In genomic region chr17:28744104-28744801, GRCh38 we compare ENCODE assay signal across 1 cellular context.
TF ChIP-seq lines count a peak whose summit lies in the region.

No MANE protein-coding gene starts in this region.

TF ChIP-seq in H1, 55 proteins besides CTCF, POLR2A, EP300 and RAD21:
- TF ChIP-seq TCF12 (IDR thresholded peaks at IDR 0.05; ENCODE audit: low read depth, low read length) (no peak), CTBP2 (IDR thresholded peaks at IDR 0.05; ENCODE audit: borderline replicate concordance, insufficient read depth, insufficient read length, low read length) (no peak), CHD7 (IDR thresholded peaks at IDR 0.05; ENCODE audit: insufficient replicate concordance, low read length) (no peak), POLR2AphosphoS5 (IDR thresholded peaks at IDR 0.05; ENCODE audit: low read depth, low read length) (peak; percentile 66), NRF1 (IDR thresholded peaks at IDR 0.05; ENCODE audit: low read depth, low read length) (no peak), ASH2L (IDR thresholded peaks at IDR 0.05; ENCODE audit: low read length) (no peak), E2F6 (IDR thresholded peaks at IDR 0.05) (peak; percentile 68; the same call in 1 of the 2 replicates), GTF2F1 (IDR thresholded peaks at IDR 0.05; ENCODE audit: borderline replicate concordance, low read depth, low read length) (no peak), CREB1 (IDR thresholded peaks at IDR 0.05) (peak; percentile 97), USF2 (IDR thresholded peaks at IDR 0.05; ENCODE audit: low read length) (no peak), KDM4A (IDR thresholded peaks at IDR 0.05; ENCODE audit: low read depth, low read length, severe bottlenecking) (no peak), CBX8 (IDR thresholded peaks at IDR 0.05; ENCODE audit: borderline replicate concordance, low read depth, low read length) (no peak), POU5F1 (IDR thresholded peaks at IDR 0.05; ENCODE audit: low read depth, low read length) (no peak), PHF8 (conservative IDR thresholded peaks at IDR 0.05; ENCODE audit: low read depth, low read length) (peak; percentile 90), CEBPB (IDR thresholded peaks at IDR 0.05; ENCODE audit: low read depth, low read length) (no peak), TAF7 (optimal IDR thresholded peaks at IDR 0.05; ENCODE audit: borderline replicate concordance, low read depth, low read length) (no peak), SP2 (IDR thresholded peaks at IDR 0.05; ENCODE audit: low read length) (no peak), SIRT6 (IDR thresholded peaks at IDR 0.05; ENCODE audit: low read length) (no peak), RNF2 (IDR thresholded peaks at IDR 0.05; ENCODE audit: borderline replicate concordance, low read depth, low read length, missing control alignments, poor library complexity, severe bottlenecking) (no peak), GABPA (IDR thresholded peaks at IDR 0.05; ENCODE audit: borderline replicate concordance, insufficient read depth, low read length) (no peak), JUND (IDR thresholded peaks at IDR 0.05; ENCODE audit: low read length) (peak; percentile 56; the same call in 1 of the 2 replicates), EGR1 (IDR thresholded peaks at IDR 0.05; ENCODE audit: borderline replicate concordance, low read depth, low read length) (no peak), JUN (IDR thresholded peaks at IDR 0.05; ENCODE audit: low read depth, low read length) (0 out of 2 replicates have a peak, but pooled peaks have one; percentile 32), SUZ12 (IDR thresholded peaks at IDR 0.05; ENCODE audit: low read length) (no peak), BACH1 (IDR thresholded peaks at IDR 0.05; ENCODE audit: low read length) (peak; percentile 40; the same call in 1 of the 2 replicates), CHD1 (IDR thresholded peaks at IDR 0.05; ENCODE audit: low read depth, low read length) (no peak; the same call in 1 of the 2 replicates), ATF2 (IDR thresholded peaks at IDR 0.05; ENCODE audit: low read length) (peak; percentile 55; the same call in 1 of the 2 replicates), ATF3 (IDR thresholded peaks at IDR 0.05; ENCODE audit: insufficient read depth, low read depth, low read length) (no peak), KDM1A (IDR thresholded peaks at IDR 0.05; ENCODE audit: borderline replicate concordance, low read length) (no peak), SRF (IDR thresholded peaks at IDR 0.05; ENCODE audit: low read depth, low read length) (no peak), FOSL1 (IDR thresholded peaks at IDR 0.05; ENCODE audit: insufficient read depth, low read depth, low read length) (no peak), SIN3A (conservative IDR thresholded peaks at IDR 0.05 in 1 of 2, IDR thresholded peaks at IDR 0.05 in 1 of 2; ENCODE audit: low read depth in 1 of 2, low read length in 2 of 2) (no peak; a peak in 1 of 4 replicates), RFX5 (IDR thresholded peaks at IDR 0.05; ENCODE audit: borderline replicate concordance, low read depth, low read length) (no peak; the same call in 1 of the 2 replicates), SP4 (IDR thresholded peaks at IDR 0.05; ENCODE audit: low read length) (no peak; the same call in 1 of the 2 replicates), YY1 (IDR thresholded peaks at IDR 0.05; ENCODE audit: low read depth, low read length) (0 out of 2 replicates have a peak, but pooled peaks have one; percentile 1), TAF1 (IDR thresholded peaks at IDR 0.05; ENCODE audit: low read depth, low read length) (peak; percentile 66), ZNF274 (IDR thresholded peaks at IDR 0.05; ENCODE audit: borderline replicate concordance, extremely low read depth, low read length) (no peak), SIX5 (IDR thresholded peaks at IDR 0.05; ENCODE audit: low read depth, low read length) (no peak), SP1 (IDR thresholded peaks at IDR 0.05; ENCODE audit: low read depth, low read length) (no peak), HDAC2 (IDR thresholded peaks at IDR 0.05; ENCODE audit: borderline replicate concordance in 1 of 2, low read depth in 2 of 2, low read length in 2 of 2) (peak in 1 of 2 experiments; percentile 31; a peak in 1 of 4 replicates), RXRA (IDR thresholded peaks at IDR 0.05; ENCODE audit: insufficient read depth, low read depth, low read length) (0 out of 2 replicates have a peak, but pooled peaks have one; percentile 10), CHD2 (IDR thresholded peaks at IDR 0.05; ENCODE audit: low read length) (peak; percentile 38; the same call in 1 of the 2 replicates), KDM5A (IDR thresholded peaks at IDR 0.05; ENCODE audit: low read length) (no peak), TEAD4 (IDR thresholded peaks at IDR 0.05; ENCODE audit: low read depth, low read length) (peak; percentile 96), HDAC6 (IDR thresholded peaks at IDR 0.05; ENCODE audit: low read depth, low read length) (no peak), RBBP5 (IDR thresholded peaks at IDR 0.05; ENCODE audit: borderline replicate concordance, low read depth, low read length) (no peak), BRCA1 (IDR thresholded peaks at IDR 0.05; ENCODE audit: low read depth, low read length) (0 out of 2 replicates have a peak, but pooled peaks have one; percentile 12), EZH2 (IDR thresholded peaks at IDR 0.05; ENCODE audit: low read depth, low read length, severe bottlenecking) (no peak), SAP30 (IDR thresholded peaks at IDR 0.05; ENCODE audit: insufficient read depth, insufficient replicate concordance, low read length) (no peak), BCL11A (IDR thresholded peaks at IDR 0.05; ENCODE audit: low read depth in 2 of 2, low read length in 2 of 2) (no peak), MAFK (IDR thresholded peaks at IDR 0.05; ENCODE audit: low read depth, low read length) (no peak), NANOG (IDR thresholded peaks at IDR 0.05; ENCODE audit: insufficient read depth, low read depth, low read length, poor library complexity, severe bottlenecking) (no peak), CBX5 (IDR thresholded peaks at IDR 0.05; ENCODE audit: low read depth, low read length) (no peak), TBP (IDR thresholded peaks at IDR 0.05; ENCODE audit: low read depth, low read length) (peak; percentile 67)
